In genomic region chr5:169411016-169411788, GRCh38 we compare ENCODE assay signal across 20 cellular contexts.
"Had no signal": no experiment of that assay in that cellular context is flagged by ENCODE, and none has a peak within 500 bp of the region (broad histone marks: within the 10 kb centered on the region; RNA-seq: fewer than 3 reads in every experiment).

No MANE protein-coding gene starts in this region.

- FAIRE-seq: frontal cortex, keratinocyte had no signal

- H3K27ac ChIP-seq: coronary artery, heart right ventricle, neutrophil, ovary, testis, transverse colon had no signal

- H3K9me3 ChIP-seq: heart right ventricle, neutrophil, ovary, testis, transverse colon had no signal

- H3K36me3 ChIP-seq: heart right ventricle, neutrophil, ovary, transverse colon had no signal

- DNase-seq: central memory CD4-positive, alpha-beta T cell; effector CD4-positive, alpha-beta T cell; endodermal cell; heart right ventricle; left ventricle myocardium superior; mesendoderm; naive thymus-derived CD4-positive, alpha-beta T cell; ovary; right cardiac atrium; stimulated activated CD4-positive, alpha-beta T cell treated with anti-CD3 and anti-CD28 coated beads, Interleukin-4, amount 100 ng/mL, for 1 hour; stimulated activated CD8-positive, alpha-beta memory T cell treated with anti-CD3 and anti-CD28 coated beads, Interleukin-4, amount 100 ng/mL, for 48 hours; stimulated activated naive CD8-positive, alpha-beta T cell treated with anti-CD3 and anti-CD28 coated beads, Interleukin-15, Interleukin-2, amounts not matched to agents 100 U/mL and 50 U/mL, for 24 hours; testis; transverse colon had no signal

- H3K4me3 ChIP-seq: coronary artery, heart right ventricle, lung, ovary, testis, transverse colon had no signal

- H3K27me3 ChIP-seq: heart right ventricle, neutrophil, ovary, testis, transverse colon had no signal

- H3K4me1 ChIP-seq: testis, transverse colon had no signal

- ATAC-seq: heart right ventricle; left ventricle myocardium superior; naive thymus-derived CD4-positive, alpha-beta T cell; right cardiac atrium; stimulated activated effector memory CD8-positive, alpha-beta T cell treated with anti-CD3 and anti-CD28 coated beads, Interleukin-12 subunit alpha, Interleukin-12 subunit beta, amount 100 ng/mL, for 72 hours; stimulated activated naive CD8-positive, alpha-beta T cell treated with anti-CD3 and anti-CD28 coated beads, Interleukin-15, Interleukin-2, amounts not matched to agents 100 U/mL and 50 U/mL, for 24 hours had no signal
